1 cellular context compared by ENCODE assay signal in genomic region chr2:234014462-234014861, GRCh38.
TF ChIP-seq lines count a peak whose summit lies in the region.

No MANE protein-coding gene starts in this region.

TF ChIP-seq in SK-N-SH, 30 proteins besides CTCF, POLR2A, EP300 and RAD21 (continued from another document):
- TF ChIP-seq, protein P1, sequence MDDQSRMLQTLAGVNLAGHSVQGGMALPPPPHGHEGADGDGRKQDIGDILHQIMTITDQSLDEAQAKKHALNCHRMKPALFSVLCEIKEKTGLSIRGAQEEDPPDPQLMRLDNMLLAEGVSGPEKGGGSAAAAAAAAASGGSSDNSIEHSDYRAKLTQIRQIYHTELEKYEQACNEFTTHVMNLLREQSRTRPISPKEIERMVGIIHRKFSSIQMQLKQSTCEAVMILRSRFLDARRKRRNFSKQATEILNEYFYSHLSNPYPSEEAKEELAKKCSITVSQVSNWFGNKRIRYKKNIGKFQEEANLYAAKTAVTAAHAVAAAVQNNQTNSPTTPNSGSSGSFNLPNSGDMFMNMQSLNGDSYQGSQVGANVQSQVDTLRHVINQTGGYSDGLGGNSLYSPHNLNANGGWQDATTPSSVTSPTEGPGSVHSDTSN (IDR thresholded peaks at IDR 0.05), result no peak
- TF ChIP-seq YY1 (IDR thresholded peaks at IDR 0.05; ENCODE audit: low read depth), result no peak
- TF ChIP-seq CHD2 (IDR thresholded peaks at IDR 0.05; ENCODE audit: low read length, partially characterized antibody), result no peak
- TF ChIP-seq, protein P2, sequence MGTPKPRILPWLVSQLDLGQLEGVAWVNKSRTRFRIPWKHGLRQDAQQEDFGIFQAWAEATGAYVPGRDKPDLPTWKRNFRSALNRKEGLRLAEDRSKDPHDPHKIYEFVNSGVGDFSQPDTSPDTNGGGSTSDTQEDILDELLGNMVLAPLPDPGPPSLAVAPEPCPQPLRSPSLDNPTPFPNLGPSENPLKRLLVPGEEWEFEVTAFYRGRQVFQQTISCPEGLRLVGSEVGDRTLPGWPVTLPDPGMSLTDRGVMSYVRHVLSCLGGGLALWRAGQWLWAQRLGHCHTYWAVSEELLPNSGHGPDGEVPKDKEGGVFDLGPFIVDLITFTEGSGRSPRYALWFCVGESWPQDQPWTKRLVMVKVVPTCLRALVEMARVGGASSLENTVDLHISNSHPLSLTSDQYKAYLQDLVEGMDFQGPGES (IDR thresholded peaks at IDR 0.05; ENCODE audit: low read depth, low read length), result no peak
- TF ChIP-seq, protein P3, sequence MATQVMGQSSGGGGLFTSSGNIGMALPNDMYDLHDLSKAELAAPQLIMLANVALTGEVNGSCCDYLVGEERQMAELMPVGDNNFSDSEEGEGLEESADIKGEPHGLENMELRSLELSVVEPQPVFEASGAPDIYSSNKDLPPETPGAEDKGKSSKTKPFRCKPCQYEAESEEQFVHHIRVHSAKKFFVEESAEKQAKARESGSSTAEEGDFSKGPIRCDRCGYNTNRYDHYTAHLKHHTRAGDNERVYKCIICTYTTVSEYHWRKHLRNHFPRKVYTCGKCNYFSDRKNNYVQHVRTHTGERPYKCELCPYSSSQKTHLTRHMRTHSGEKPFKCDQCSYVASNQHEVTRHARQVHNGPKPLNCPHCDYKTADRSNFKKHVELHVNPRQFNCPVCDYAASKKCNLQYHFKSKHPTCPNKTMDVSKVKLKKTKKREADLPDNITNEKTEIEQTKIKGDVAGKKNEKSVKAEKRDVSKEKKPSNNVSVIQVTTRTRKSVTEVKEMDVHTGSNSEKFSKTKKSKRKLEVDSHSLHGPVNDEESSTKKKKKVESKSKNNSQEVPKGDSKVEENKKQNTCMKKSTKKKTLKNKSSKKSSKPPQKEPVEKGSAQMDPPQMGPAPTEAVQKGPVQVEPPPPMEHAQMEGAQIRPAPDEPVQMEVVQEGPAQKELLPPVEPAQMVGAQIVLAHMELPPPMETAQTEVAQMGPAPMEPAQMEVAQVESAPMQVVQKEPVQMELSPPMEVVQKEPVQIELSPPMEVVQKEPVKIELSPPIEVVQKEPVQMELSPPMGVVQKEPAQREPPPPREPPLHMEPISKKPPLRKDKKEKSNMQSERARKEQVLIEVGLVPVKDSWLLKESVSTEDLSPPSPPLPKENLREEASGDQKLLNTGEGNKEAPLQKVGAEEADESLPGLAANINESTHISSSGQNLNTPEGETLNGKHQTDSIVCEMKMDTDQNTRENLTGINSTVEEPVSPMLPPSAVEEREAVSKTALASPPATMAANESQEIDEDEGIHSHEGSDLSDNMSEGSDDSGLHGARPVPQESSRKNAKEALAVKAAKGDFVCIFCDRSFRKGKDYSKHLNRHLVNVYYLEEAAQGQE (IDR thresholded peaks at IDR 0.05; ENCODE audit: low read depth, low read length), result no peak
- TF ChIP-seq JUND (IDR thresholded peaks at IDR 0.05), result no peak
